Comparison of ENCODE assay signal across 22 cellular contexts in genomic region chr7:98534493-98534892, GRCh38.
"Had no signal": no experiment of that assay in that cellular context is flagged by ENCODE, and none has a peak within 500 bp of the region (broad histone marks: within the 10 kb centered on the region; RNA-seq: fewer than 3 reads in every experiment).

No MANE protein-coding gene starts in this region.

- H3K27ac ChIP-seq: coronary artery, dorsolateral prefrontal cortex, esophagus muscularis mucosa, foreskin keratinocyte, gastroesophageal sphincter, heart left ventricle, hepatocyte, left lung, lower lobe of right lung had no signal

- H3K27me3 ChIP-seq: dorsolateral prefrontal cortex, esophagus muscularis mucosa, foreskin keratinocyte, heart left ventricle, hepatocyte, left lung had no signal

- H3K4me1 ChIP-seq: esophagus muscularis mucosa, foreskin keratinocyte, gastroesophageal sphincter, heart left ventricle, left lung, lower lobe of right lung had no signal

- H3K79me2 ChIP-seq: hepatocyte had no signal

- H2AFZ ChIP-seq: hepatocyte had no signal

- ATAC-seq: foreskin keratinocyte, gastroesophageal sphincter, heart left ventricle, left cardiac atrium, left lung, left ventricle myocardium superior, lower lobe of right lung had no signal

- DNase-seq: dermis blood vessel endothelial cell; effector CD4-positive, alpha-beta T cell; effector memory CD4-positive, alpha-beta T cell; foreskin keratinocyte; heart left ventricle; hypothalamus; immature natural killer cell; islet precursor cell; left cardiac atrium; left lung; left ventricle myocardium superior; lower lobe of right lung; mesendoderm; midbrain had no signal

- H3K36me3 ChIP-seq: esophagus muscularis mucosa, gastroesophageal sphincter, heart left ventricle, left lung, lower lobe of right lung had no signal

- FAIRE-seq: colon, endothelial cell of umbilical vein, frontal cortex had no signal

- H3K4me3 ChIP-seq: coronary artery, dorsolateral prefrontal cortex, esophagus muscularis mucosa, gastroesophageal sphincter, heart left ventricle, hepatocyte, left lung, lower lobe of right lung had no signal

- H3K4me2 ChIP-seq: hepatocyte had no signal
